In genomic region chr19:2474232-2475017, GRCh38 we compare ENCODE assay signal across 1 cellular context.
TF ChIP-seq lines count a peak whose summit lies in the region.

No MANE protein-coding gene starts in this region.

TF ChIP-seq in HepG2, 621 proteins besides CTCF, POLR2A, EP300 and RAD21 (continued from another document and continues in another):
- TF ChIP-seq NONO (IDR thresholded peaks at IDR 0.05), result no peak
- TF ChIP-seq NONO (CRISPR knock-in tag; conservative IDR thresholded peaks at IDR 0.05), result peak; percentile 76; the same call in 1 of the 2 replicates
- TF ChIP-seq RFXANK (CRISPR knock-in tag; IDR thresholded peaks at IDR 0.05), result peak; percentile 79; the same call in 1 of the 2 replicates
- TF ChIP-seq THRA (CRISPR knock-in tag; IDR thresholded peaks at IDR 0.05; ENCODE audit: borderline replicate concordance), result peak; percentile 80
- TF ChIP-seq SAFB2 (CRISPR knock-in tag; IDR thresholded peaks at IDR 0.05; ENCODE audit: borderline replicate concordance, low read depth), result no peak
- TF ChIP-seq SOX5 (CRISPR knock-in tag; IDR thresholded peaks at IDR 0.05; ENCODE audit: borderline replicate concordance), result 0 out of 2 replicates have a peak, but pooled peaks have one; percentile 22
- TF ChIP-seq ZNF230 (CRISPR knock-in tag; IDR thresholded peaks at IDR 0.05), result 0 out of 2 replicates have a peak, but pooled peaks have one; percentile 33
- TF ChIP-seq GABPA (IDR thresholded peaks at IDR 0.05; ENCODE audit: low read depth, low read length), result no peak
- peak; percentile 36; the same call in 1 of the 2 replicates for TF ChIP-seq GABPA (CRISPR knock-in tag; IDR thresholded peaks at IDR 0.05; ENCODE audit: low read depth)
- TF ChIP-seq ZFP91 (CRISPR knock-in tag; IDR thresholded peaks at IDR 0.05; ENCODE audit: borderline replicate concordance), result peak; percentile 79; the same call in 1 of the 2 replicates
- peak; percentile 31; the same call in 1 of the 2 replicates for TF ChIP-seq REPIN1 (CRISPR knock-in tag; IDR thresholded peaks at IDR 0.05; ENCODE audit: borderline replicate concordance, low read depth)
- peak; percentile 78 for TF ChIP-seq ZNF350 (CRISPR knock-in tag; IDR thresholded peaks at IDR 0.05; ENCODE audit: borderline replicate concordance, low read depth)
- peak; percentile 20; the same call in 1 of the 2 replicates for TF ChIP-seq KLF11 (CRISPR knock-in tag; IDR thresholded peaks at IDR 0.05)
- TF ChIP-seq KAT7 (CRISPR knock-in tag; IDR thresholded peaks at IDR 0.05; ENCODE audit: borderline replicate concordance), result peak; percentile 64; the same call in 1 of the 2 replicates
- TF ChIP-seq SIX1 (CRISPR knock-in tag; IDR thresholded peaks at IDR 0.05; ENCODE audit: borderline replicate concordance), result no peak
- TF ChIP-seq NR2F6 (IDR thresholded peaks at IDR 0.05), result no peak
- peak; percentile 74 for TF ChIP-seq NR2F6 (CRISPR knock-in tag; IDR thresholded peaks at IDR 0.05)
- TF ChIP-seq ZFYVE20 (CRISPR knock-in tag; IDR thresholded peaks at IDR 0.05; ENCODE audit: borderline replicate concordance, low read depth), result no peak
- TF ChIP-seq ONECUT2 (CRISPR knock-in tag; IDR thresholded peaks at IDR 0.05), result no peak
- TF ChIP-seq MXD4 (CRISPR knock-in tag; IDR thresholded peaks at IDR 0.05), result peak; percentile 62; the same call in 1 of the 2 replicates
- 0 out of 2 replicates have a peak, but pooled peaks have one; percentile 40 for TF ChIP-seq ARNTL (CRISPR knock-in tag; IDR thresholded peaks at IDR 0.05)
- TF ChIP-seq PATZ1 (CRISPR knock-in tag; IDR thresholded peaks at IDR 0.05), result peak; percentile 88
- peak; percentile 45; the same call in 1 of the 2 replicates for TF ChIP-seq HMG20A (CRISPR knock-in tag; IDR thresholded peaks at IDR 0.05; ENCODE audit: borderline replicate concordance)
- peak; percentile 69 for TF ChIP-seq ZMYM4 (CRISPR knock-in tag; IDR thresholded peaks at IDR 0.05)
- peak; percentile 33; the same call in 1 of the 2 replicates for TF ChIP-seq BORCS8-MEF2B (CRISPR knock-in tag; IDR thresholded peaks at IDR 0.05)
- peak; percentile 39 for TF ChIP-seq GATAD2A (CRISPR knock-in tag; IDR thresholded peaks at IDR 0.05)
- peak; percentile 74; the same call in 1 of the 2 replicates for TF ChIP-seq MTA1 (CRISPR knock-in tag; IDR thresholded peaks at IDR 0.05; ENCODE audit: borderline replicate concordance)
- TF ChIP-seq SOX13 (IDR thresholded peaks at IDR 0.05), result no peak
- peak in 1 of 2 experiments; percentile 54; a peak in 2 of 4 replicates for TF ChIP-seq SOX13 (CRISPR knock-in tag; conservative IDR thresholded peaks at IDR 0.05 in 1 of 2, IDR thresholded peaks at IDR 0.05 in 1 of 2)
- TF ChIP-seq ESRRA (CRISPR knock-in tag; IDR thresholded peaks at IDR 0.05; ENCODE audit: low read depth), result peak; percentile 22; the same call in 1 of the 2 replicates
- TF ChIP-seq STAG1 (CRISPR knock-in tag; IDR thresholded peaks at IDR 0.05), result peak; percentile 98
- TF ChIP-seq TGIF2 (CRISPR knock-in tag; IDR thresholded peaks at IDR 0.05), result peak; percentile 74; the same call in 1 of the 2 replicates
- TF ChIP-seq HNRNPL (IDR thresholded peaks at IDR 0.05; ENCODE audit: low read depth, low read length), result peak; percentile 42; the same call in 1 of the 2 replicates
- TF ChIP-seq ZNF329 (CRISPR knock-in tag; IDR thresholded peaks at IDR 0.05; ENCODE audit: low read depth), result no peak
- no peak for TF ChIP-seq ZNF468 (CRISPR knock-in tag; IDR thresholded peaks at IDR 0.05)
- peak; percentile 90 for TF ChIP-seq UBTF (CRISPR knock-in tag; IDR thresholded peaks at IDR 0.05)
- no peak for TF ChIP-seq ATF6 (CRISPR knock-in tag; conservative IDR thresholded peaks at IDR 0.05)
- TF ChIP-seq ZNF430 (CRISPR knock-in tag; IDR thresholded peaks at IDR 0.05), result no peak; the same call in 1 of the 2 replicates
- 0 out of 2 replicates have a peak, but pooled peaks have one; percentile 35 for TF ChIP-seq DNMT1 (CRISPR knock-in tag; IDR thresholded peaks at IDR 0.05)
- TF ChIP-seq PITX1 (CRISPR knock-in tag; IDR thresholded peaks at IDR 0.05), result peak; percentile 61; the same call in 1 of the 2 replicates
- TF ChIP-seq ZNF816 (CRISPR knock-in tag; IDR thresholded peaks at IDR 0.05; ENCODE audit: borderline replicate concordance), result peak; percentile 72; the same call in 1 of the 2 replicates
- TF ChIP-seq ZFP82 (CRISPR knock-in tag; IDR thresholded peaks at IDR 0.05; ENCODE audit: borderline replicate concordance), result no peak; the same call in 1 of the 2 replicates
- TF ChIP-seq ZFY (CRISPR knock-in tag; IDR thresholded peaks at IDR 0.05), result 0 out of 2 replicates have a peak, but pooled peaks have one; percentile 8
- TF ChIP-seq HNF1A (IDR thresholded peaks at IDR 0.05; ENCODE audit: low read depth), result no peak
- peak; percentile 56; the same call in 1 of the 2 replicates for TF ChIP-seq HNF1A (CRISPR knock-in tag; IDR thresholded peaks at IDR 0.05; ENCODE audit: borderline replicate concordance)
- TF ChIP-seq SRSF1 (optimal IDR thresholded peaks at IDR 0.05; ENCODE audit: low read depth, low read length), result peak; percentile 67
- TF ChIP-seq ATF7 (IDR thresholded peaks at IDR 0.05), result no peak
- TF ChIP-seq ATF7 (CRISPR knock-in tag; IDR thresholded peaks at IDR 0.05), result no peak
- 0 out of 2 replicates have a peak, but pooled peaks have one; percentile 47 for TF ChIP-seq ZNF776 (CRISPR knock-in tag; IDR thresholded peaks at IDR 0.05)
- TF ChIP-seq IRF9 (CRISPR knock-in tag; IDR thresholded peaks at IDR 0.05; ENCODE audit: borderline replicate concordance), result peak; percentile 20; the same call in 1 of the 2 replicates
- TF ChIP-seq ZNF552 (CRISPR knock-in tag; IDR thresholded peaks at IDR 0.05; ENCODE audit: borderline replicate concordance), result peak; percentile 7; the same call in 1 of the 2 replicates
- peak; percentile 52 for TF ChIP-seq ZFX (CRISPR knock-in tag; IDR thresholded peaks at IDR 0.05; ENCODE audit: low read depth)
- TF ChIP-seq ZNF121 (CRISPR knock-in tag; IDR thresholded peaks at IDR 0.05), result peak; percentile 43; the same call in 1 of the 2 replicates
